In the genomic region with DNA sequence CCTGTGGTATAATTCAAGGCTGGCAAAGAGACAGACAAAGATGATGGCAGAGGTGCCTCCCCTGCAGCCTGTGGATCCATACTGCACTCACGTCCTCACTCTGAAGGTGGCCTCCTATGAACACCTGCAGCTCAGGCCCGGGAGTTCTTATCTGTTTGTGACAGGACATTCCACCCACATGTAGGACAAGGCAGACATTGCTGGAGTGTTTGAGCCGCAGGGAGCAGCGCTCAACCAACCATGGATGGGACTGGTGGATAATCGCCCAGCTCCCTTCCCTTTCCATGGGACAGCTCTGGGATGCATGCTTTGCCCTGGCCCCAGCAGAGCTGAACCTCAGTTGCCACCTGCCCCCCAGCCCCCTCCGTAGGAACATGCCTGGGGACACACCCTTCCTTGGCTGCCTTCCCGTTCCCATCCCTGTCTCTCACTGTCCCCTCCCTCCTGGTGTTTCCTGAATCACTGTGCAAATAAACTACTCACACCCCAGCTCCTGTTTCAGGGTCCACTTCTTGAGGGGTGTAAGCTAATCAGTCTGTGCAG, we compare ENCODE assay signal across 11 cellular contexts. TPM values are rescaled to one million over a fixed set of nuclear protein-coding genes. Genes with fewer than 3 reads are reported as not detected.
A peak's percentile ranks its signal among the peaks of the same experiment; 100 is the strongest.
DNase-seq lines count a peak whose midpoint lies in the region; TF ChIP-seq lines count a peak whose summit lies in the region.
"Had no signal": no experiment of that assay in that cellular context is flagged by ENCODE, and none has a peak within 500 bp of the region (broad histone marks: within the 10 kb centered on the region; RNA-seq: fewer than 3 reads in every experiment).

No MANE protein-coding gene starts in this region.

- TF ChIP-seq CTCF in neural crest cell (conservative IDR thresholded peaks at IDR 0.05) = no peak

- H3K4me3 Mint-ChIP-seq in neural crest cell = no peak overlapping the region

- H3K27ac Mint-ChIP-seq in neural crest cell (ENCODE audit: unreplicated experiment) = peak overlapping the region; percentile 92

- H3K9me3 Mint-ChIP-seq in neural crest cell = no peaks in the 10 kb centered on the region

- H3K27me3 Mint-ChIP-seq in neural crest cell (ENCODE audit: low read depth) = no peaks in the 10 kb centered on the region

- DNase-seq in EH (ENCODE audit: low read depth) (peak; percentile 65), NCI-H345 (lab: John Stamatoyannopoulos, UW) (peak; percentile 87), dermis blood vessel endothelial cell (peak; percentile 13), neural crest cell (ENCODE audit: low read depth, low spot score) (no peak), NCI-H82 treated with DMSO at 0.1 percent for 48 hours (lab: John Stamatoyannopoulos, UW; ENCODE audit: unreplicated experiment) (no peak), T-helper 9 cell (no peak), KG1 (lab: John Stamatoyannopoulos, UW) (no peak)
- no peak for DNase-seq in stimulated activated CD4-positive, alpha-beta T cell treated with anti-CD3 and anti-CD28 coated beads, Interleukin-2, amount 100 ng/mL, for 24 hours
- DNase-seq: amniotic stem cell, posterior cingulate gyrus had no signal

- H3K36me3 Mint-ChIP-seq in neural crest cell (ENCODE audit: low read depth) = no peaks in the 10 kb centered on the region

- H3K4me1 Mint-ChIP-seq in neural crest cell = peaks cover 23% of the 10 kb centered on the region

RNA-seq across cellular contexts. Expression of gene ITPRIPL2, which starts 22.2 kb away (rescaled TPM):
- total RNA-seq in dermis blood vessel endothelial cell (40.2 and 51.3 TPM in 2 replicates), neural crest cell (20.2 and 21.8 TPM in 2 replicates)

RNA-seq across cellular contexts. Expression of gene SYT17, which starts 32.1 kb away (rescaled TPM):
- total RNA-seq in dermis blood vessel endothelial cell = 2.2 and 2.9 TPM in 2 replicates
- 3.1 and 3.6 TPM in 2 replicates for total RNA-seq in neural crest cell
- total RNA-seq: activated CD8-positive, alpha-beta memory T cell treated with anti-CD3 and anti-CD28 coated beads for 36 hours had no signal

Comparison
In these comparisons a context has a peak if more than half of its experiments do, and no peak if none do; other contexts are left out.
1. DNase-seq: peak in EH (single experiment), NCI-H345 (single experiment) and dermis blood vessel endothelial cell (single experiment); none in neural crest cell (single experiment), stimulated activated CD4-positive, alpha-beta T cell treated with anti-CD3 and anti-CD28 coated beads, Interleukin-2, amount 100 ng/mL, for 24 hours (0 of 2), NCI-H82 treated with DMSO at 0.1 percent for 48 hours (single experiment), T-helper 9 cell (single experiment) and KG1 (single experiment).